In the genomic region with DNA sequence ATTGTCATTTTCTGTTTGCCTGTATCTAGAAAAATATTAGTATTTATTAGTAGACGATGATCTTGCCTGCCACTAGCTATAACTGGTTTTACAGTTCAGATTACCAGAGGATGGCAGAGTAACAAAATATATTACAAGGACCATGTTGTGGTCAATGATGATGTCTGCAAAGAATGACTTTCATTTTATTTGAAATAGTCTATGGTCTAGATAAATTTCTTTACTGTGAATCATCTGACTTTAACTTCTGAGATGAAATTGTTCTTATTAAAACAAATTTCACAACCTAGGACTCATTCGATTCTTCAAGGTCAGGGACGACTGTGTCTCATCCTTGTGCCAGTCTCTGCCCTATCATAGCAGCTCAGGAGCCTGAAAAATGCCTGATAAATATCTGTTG, we compare ENCODE assay signal across 17 cellular contexts.
A peak's percentile ranks its signal among the peaks of the same experiment; 100 is the strongest.
DNase-seq lines count a peak whose midpoint lies in the region; FAIRE-seq and TF ChIP-seq lines count a peak whose summit lies in the region.
"Had no signal": no experiment of that assay in that cellular context is flagged by ENCODE, and none has a peak within 500 bp of the region (broad histone marks: within the 10 kb centered on the region; RNA-seq: fewer than 3 reads in every experiment).

No MANE protein-coding gene starts in this region.

- H3K27ac Mint-ChIP-seq in nephron progenitor cell, result no peak overlapping the region
- H3K27ac Mint-ChIP-seq: memory B cell had no signal

- H3K27me3 ChIP-seq in AG04450 (ENCODE audit: control insufficient read depth, insufficient read depth, low read length) (no peaks in the 10 kb centered on the region), bronchial epithelial cell (ENCODE audit: control insufficient read depth, insufficient read depth, low read length) (no peaks in the 10 kb centered on the region)
- H3K27me3 ChIP-seq: ovary, SJCRH30, spleen, suprapubic skin had no signal

- no peaks in the 10 kb centered on the region for H3K4me1 Mint-ChIP-seq in nephron progenitor cell
- H3K4me1 Mint-ChIP-seq: memory B cell had no signal

- peaks cover 2% of the 10 kb centered on the region for H3K27me3 Mint-ChIP-seq in nephron progenitor cell (ENCODE audit: low read depth, poor library complexity)

- H3K9me3 ChIP-seq in AG04450 (ENCODE audit: control insufficient read depth, insufficient read depth, low read length), result no peaks in the 10 kb centered on the region
- H3K9me3 ChIP-seq: ovary, SJCRH30, spleen, suprapubic skin had no signal

- POLR2A ChIA-PET in AG04450 (lab: Yijun Ruan, JAX), result no interaction called here

- no peak for FAIRE-seq in bronchial epithelial cell (lab: Jason Lieb, UNC)

- CTCF ChIA-PET in AG04450 (lab: Charles Lee), result no interaction called here

- TF ChIP-seq CTCF in AG04450 (IDR thresholded peaks at IDR 0.05; ENCODE audit: low read depth, low read length) (no peak), bronchial epithelial cell (IDR thresholded peaks at IDR 0.05; ENCODE audit: insufficient read depth, low read length, severe bottlenecking) (no peak), nephron progenitor cell (IDR thresholded peaks at IDR 0.05) (no peak)

- H3K27ac ChIP-seq in AG04450 (ENCODE audit: low read depth, low read length), result peak overlapping the region; percentile 73
- H3K27ac ChIP-seq: epithelial cell of prostate, ovary, SJCRH30, spleen, suprapubic skin had no signal

- H3K4me3 ChIP-seq in AG04450 (ENCODE audit: low read depth, low read length) (no peak overlapping the region), bronchial epithelial cell (ENCODE audit: low read depth, low read length) (no peak overlapping the region)
- H3K4me3 ChIP-seq: ovary, SJCRH30, spleen, suprapubic skin had no signal

- DNase-seq in AG04450 (ENCODE audit: low read depth, low spot score) (no peak), LHCN-M2 (ENCODE audit: low read depth) (peak; percentile 92), bronchial epithelial cell (ENCODE audit: low read depth) (peak; percentile 66), kidney tubule cell (ENCODE audit: low spot score) (peak; percentile 75), activated gamma-delta T cell (lab: John Stamatoyannopoulos, UW) (no peak), NK-92 (lab: John Stamatoyannopoulos, UW; ENCODE audit: unreplicated experiment) (no peak), nephron progenitor cell (no peak), NCI-H2227 (lab: John Stamatoyannopoulos, UW; ENCODE audit: unreplicated experiment) (no peak)
- DNase-seq: activated naive CD4-positive, alpha-beta T cell treated with Interleukin-2 at 50 U/mL for 16 hours; NCI-H2029; NCI-H82; ovary; SJCRH30; spleen had no signal

- H3K4me3 Mint-ChIP-seq in nephron progenitor cell, result no peak overlapping the region
- H3K4me3 Mint-ChIP-seq: memory B cell had no signal

- no peaks in the 10 kb centered on the region for H3K36me3 ChIP-seq in bronchial epithelial cell (ENCODE audit: control insufficient read depth, insufficient read depth, low read length)
- H3K36me3 ChIP-seq: ovary, SJCRH30, spleen, suprapubic skin had no signal

- no peaks in the 10 kb centered on the region for H3K36me3 Mint-ChIP-seq in nephron progenitor cell (ENCODE audit: low read depth)
- H3K36me3 Mint-ChIP-seq: memory B cell had no signal

- no peaks in the 10 kb centered on the region for H3K9me3 Mint-ChIP-seq in nephron progenitor cell
- H3K9me3 Mint-ChIP-seq: memory B cell had no signal

Comparison
In these comparisons a context has a peak if more than half of its experiments do, and no peak if none do; other contexts are left out.
1. DNase-seq: peak in LHCN-M2 (single experiment), bronchial epithelial cell (single experiment) and kidney tubule cell (single experiment); none in AG04450 (single experiment), activated gamma-delta T cell (single experiment), NK-92 (single experiment), nephron progenitor cell (single experiment) and NCI-H2227 (single experiment).